ENCODE assay signal across 1 cellular context in genomic region chr10:60898372-60898771, GRCh38.
TF ChIP-seq lines count a peak whose summit lies in the region.

No MANE protein-coding gene starts in this region.

TF ChIP-seq in IMR-90, 13 proteins besides CTCF, POLR2A, EP300 and RAD21:
- TF ChIP-seq MXI1 (IDR thresholded peaks at IDR 0.05; ENCODE audit: borderline replicate concordance, low read depth, low read length) (no peak), CEBPB (IDR thresholded peaks at IDR 0.05; ENCODE audit: low read depth, low read length) (no peak)
